10 cellular contexts compared by ENCODE assay signal in the genomic region with DNA sequence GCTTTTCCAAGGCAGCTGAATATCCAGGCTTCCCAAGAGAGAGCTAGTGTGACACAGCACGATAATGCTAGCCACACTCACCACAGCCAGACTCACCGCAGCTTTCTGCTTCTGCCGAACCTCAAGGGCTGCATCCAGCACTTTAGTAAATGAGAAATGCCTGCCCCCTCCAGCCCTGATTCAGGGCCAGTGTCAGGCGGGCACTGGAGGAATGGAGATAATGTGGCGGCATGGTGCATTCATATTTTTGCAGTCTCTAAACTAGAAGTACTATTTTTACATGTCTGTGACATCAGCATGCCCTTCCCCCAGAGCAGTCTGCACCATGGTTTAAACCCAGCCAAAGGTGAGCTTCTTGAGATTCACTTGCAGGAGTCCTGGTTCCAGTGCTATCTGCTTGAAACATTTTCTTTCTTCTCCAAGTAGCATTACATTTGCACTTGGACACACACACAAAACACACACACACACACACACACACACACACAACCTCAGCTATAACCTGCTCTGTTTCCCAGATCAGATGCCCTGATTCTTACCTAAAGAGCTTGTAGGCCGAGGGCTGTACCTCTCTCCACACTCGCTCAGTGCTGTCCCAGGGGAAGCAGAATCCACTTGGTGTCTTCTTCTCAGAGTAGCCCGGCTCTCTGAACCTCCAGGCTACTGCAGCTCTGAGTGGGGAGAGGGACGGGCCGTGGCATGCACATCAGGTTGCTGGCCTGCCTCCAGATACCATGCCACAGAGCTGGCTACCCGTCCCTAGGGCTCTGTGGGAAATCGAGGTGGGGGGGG. TPM values are rescaled to one million over a fixed set of nuclear protein-coding genes. Genes with fewer than 3 reads are reported as not detected.
DNase-seq lines count a peak whose midpoint lies in the region; ATAC-seq and TF ChIP-seq lines count a peak whose summit lies in the region.
"Had no signal": no experiment of that assay in that cellular context is flagged by ENCODE, and none has a peak within 500 bp of the region (broad histone marks: within the 10 kb centered on the region; RNA-seq: fewer than 3 reads in every experiment).

A gene (minus strand): TSS at position 673 of the 792 bp plus-strand sequence. CDS start 71,963 bp downstream, outside the sequence.

- in situ Hi-C loops in astrocyte of the spinal cord (cut with HindIII; ENCODE audit: low sequenced_read_pairs) = no loop called here

- H3K4me1 ChIP-seq in HUES48 (ENCODE audit: control insufficient read depth, insufficient read depth, low read length) (peaks cover 35% of the 10 kb centered on the region), skeletal muscle tissue (ENCODE audit: control insufficient read depth in 3 of 3, insufficient read depth in 3 of 3, low read length in 3 of 3) (peaks cover 14 to 32% (median 21%) of the 10 kb centered on the region in 3 donors)

- no peaks in the 10 kb centered on the region for H3K4me1 Mint-ChIP-seq in stimulated activated naive B cell treated with anti-CD40 and anti-IgM and Interleukin-4, amounts not matched to agents 10 μg/mL and 1 μg/mL and 100 μg/mL, for 72 hours
- H3K4me1 Mint-ChIP-seq: activated CD4-positive, alpha-beta T cell treated with anti-CD3 and anti-CD28 coated beads for 36 hours had no signal

- no peak within 1 kb of the TSS for H3K27ac Mint-ChIP-seq in stimulated activated naive B cell treated with anti-CD40 and anti-IgM and Interleukin-4, amounts not matched to agents 10 μg/mL and 1 μg/mL and 100 μg/mL, for 72 hours
- H3K27ac Mint-ChIP-seq: activated CD4-positive, alpha-beta T cell treated with anti-CD3 and anti-CD28 coated beads for 36 hours had no signal

- H3K4me3 Mint-ChIP-seq in stimulated activated naive B cell treated with anti-CD40 and anti-IgM and Interleukin-4, amounts not matched to agents 10 μg/mL and 1 μg/mL and 100 μg/mL, for 72 hours = no peak within 1 kb of the TSS
- H3K4me3 Mint-ChIP-seq: activated CD4-positive, alpha-beta T cell treated with anti-CD3 and anti-CD28 coated beads for 36 hours had no signal

- H3K9me3 ChIP-seq in HUES48 (ENCODE audit: control insufficient read depth, insufficient read depth, low read length) = no peaks in the 10 kb centered on the region
- H3K9me3 ChIP-seq in skeletal muscle tissue (ENCODE audit: control insufficient read depth in 3 of 3, low read length in 3 of 3) = no peaks in the 10 kb centered on the region

- peak; percentile 76 for DNase-seq in astrocyte of the spinal cord (ENCODE audit: low read depth, low spot score)
- peak; percentile 55 to 62 for DNase-seq in hippocampal formation (lab: John Stamatoyannopoulos, UW)
- DNase-seq in NK-92 (lab: John Stamatoyannopoulos, UW; ENCODE audit: unreplicated experiment) = no peak
- DNase-seq in cerebellar nuclear complex (lab: John Stamatoyannopoulos, UW) = no peak
- DNase-seq in stimulated activated naive B cell treated with anti-CD40 and anti-IgM and Interleukin-4, amounts not matched to agents 10 μg/mL and 1 μg/mL and 100 μg/mL, for 72 hours = no peak
- DNase-seq: activated CD4-positive, alpha-beta T cell treated with anti-CD3 and anti-CD28 coated beads for 36 hours; NCI-H2081 had no signal

- ATAC-seq in HG03521 (IDR thresholded peaks at IDR 0.05; ENCODE audit: unreplicated experiment) = no peak
- ATAC-seq in stimulated activated naive B cell treated with anti-CD40 and anti-IgM and Interleukin-4, amounts not matched to agents 10 μg/mL and 1 μg/mL and 100 μg/mL, for 72 hours (replicated peaks) = no peak
- ATAC-seq: activated CD4-positive, alpha-beta T cell treated with anti-CD3 and anti-CD28 coated beads for 36 hours had no signal

- no peaks in the 10 kb centered on the region for H3K36me3 ChIP-seq in HUES48 (ENCODE audit: control insufficient read depth, insufficient read depth, low read length)
- no peaks in the 10 kb centered on the region for H3K36me3 ChIP-seq in skeletal muscle tissue (ENCODE audit: control insufficient read depth in 3 of 3, insufficient read depth in 3 of 3, low read length in 3 of 3)

- peak within 1 kb of the TSS; percentile 85 for H3K27ac ChIP-seq in HUES48 (ENCODE audit: low read depth, low read length)
- peak within 1 kb of the TSS; percentile 37 for H3K27ac ChIP-seq in skeletal muscle tissue (ENCODE audit: low read depth, low read length)

- no peak for TF ChIP-seq CTCF in astrocyte of the spinal cord (IDR thresholded peaks at IDR 0.05; ENCODE audit: low read depth, low read length)

- H3K9ac ChIP-seq in HUES48 (ENCODE audit: low read depth, low read length) (no peak within 1 kb of the TSS), skeletal muscle tissue (ENCODE audit: low read depth in 1 of 3, low read length in 3 of 3) (peak within 1 kb of the TSS; percentile 24 to 33 (median 32))

- H3K27me3 ChIP-seq in HUES48 (ENCODE audit: control insufficient read depth, insufficient read depth, low read length) = no peaks in the 10 kb centered on the region
- H3K27me3 ChIP-seq in skeletal muscle tissue (ENCODE audit: control insufficient read depth in 3 of 3, insufficient read depth in 3 of 3, low read length in 3 of 3) = no peaks in the 10 kb centered on the region

- no peaks in the 10 kb centered on the region for H3K9me3 Mint-ChIP-seq in stimulated activated naive B cell treated with anti-CD40 and anti-IgM and Interleukin-4, amounts not matched to agents 10 μg/mL and 1 μg/mL and 100 μg/mL, for 72 hours

- H3K4me3 ChIP-seq in HUES48 (ENCODE audit: low read depth, low read length) (no peak within 1 kb of the TSS), astrocyte of the spinal cord (ENCODE audit: low read depth, low read length) (no peak within 1 kb of the TSS), skeletal muscle tissue (ENCODE audit: low read length in 3 of 3) (peak within 1 kb of the TSS; percentile 1 to 26 (median 5))

- peaks cover 11 to 13% of the 10 kb centered on the region in 2 donors for H3K27me3 Mint-ChIP-seq in stimulated activated naive B cell treated with anti-CD40 and anti-IgM and Interleukin-4, amounts not matched to agents 10 μg/mL and 1 μg/mL and 100 μg/mL, for 72 hours

- H3K36me3 Mint-ChIP-seq in stimulated activated naive B cell treated with anti-CD40 and anti-IgM and Interleukin-4, amounts not matched to agents 10 μg/mL and 1 μg/mL and 100 μg/mL, for 72 hours = no peaks in the 10 kb centered on the region

RNA-seq across cellular contexts. Expression of the gene that starts here (rescaled TPM):
- total RNA-seq in skeletal muscle tissue = 2.6 TPM
- total RNA-seq: activated CD4-positive, alpha-beta T cell treated with anti-CD3 and anti-CD28 coated beads for 36 hours had no signal

Comparison
In these comparisons a context has a peak if more than half of its experiments do, and no peak if none do; other contexts are left out.
1. H3K4me3 ChIP-seq: peak in skeletal muscle tissue (3 of 3); none in HUES48 (single experiment) and astrocyte of the spinal cord (single experiment).
2. DNase-seq: peak in astrocyte of the spinal cord (single experiment) and hippocampal formation (2 of 2); none in NK-92 (single experiment), cerebellar nuclear complex (0 of 2) and stimulated activated naive B cell treated with anti-CD40 and anti-IgM and Interleukin-4, amounts not matched to agents 10 μg/mL and 1 μg/mL and 100 μg/mL, for 72 hours (single experiment).